8 cellular contexts compared by ENCODE assay signal in the genomic region with DNA sequence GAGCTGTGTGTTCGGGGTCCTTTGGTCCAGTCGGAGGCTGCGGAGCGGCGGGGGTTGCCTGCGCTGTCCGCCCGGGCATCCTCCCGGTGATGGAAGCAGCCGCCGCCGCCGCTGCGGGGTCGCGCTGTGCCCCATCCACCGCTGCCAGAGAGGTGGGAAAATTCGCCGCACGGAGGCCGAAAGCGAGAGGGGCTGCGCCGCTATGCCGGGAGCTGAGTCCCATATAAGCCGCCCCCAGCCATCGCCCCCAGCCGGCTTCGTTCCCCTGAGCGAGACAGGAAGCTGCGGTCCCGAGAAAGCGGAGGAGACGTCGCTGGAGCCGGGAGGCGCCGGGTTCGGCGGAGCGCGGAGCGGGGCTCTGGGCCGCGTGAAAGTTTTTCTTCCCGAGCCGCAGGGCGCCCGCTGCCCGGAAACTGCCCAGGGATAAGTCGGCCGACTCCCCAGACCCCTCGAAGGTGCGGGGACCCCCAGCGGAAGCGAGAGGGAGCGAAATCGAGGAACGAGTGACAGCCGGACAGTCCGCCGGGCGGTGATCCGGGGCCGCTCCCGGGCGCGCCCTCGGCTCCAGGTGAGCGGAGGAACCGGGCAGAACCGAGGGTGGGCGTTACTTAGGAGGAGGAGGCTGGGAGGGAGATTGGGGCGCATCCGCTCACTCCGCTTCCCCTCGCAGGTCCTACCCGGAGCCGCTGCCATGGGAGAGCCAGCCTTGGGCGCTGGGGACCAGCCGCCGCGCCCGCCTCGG. TPM values are rescaled to one million over a fixed set of nuclear protein-coding genes. Genes with fewer than 3 reads are reported as not detected.
DNase-seq lines count a peak whose midpoint lies in the region; ATAC-seq and TF ChIP-seq lines count a peak whose summit lies in the region.

No MANE protein-coding gene starts in this region.

- no peaks in the 10 kb centered on the region for H3K36me3 ChIP-seq in H7 (replicated peaks; ENCODE audit: control insufficient read depth, insufficient read depth, low read length)

- no peak overlapping the region for H3K27ac ChIP-seq in foreskin keratinocyte

- no peak for TF ChIP-seq CTCF in foreskin keratinocyte (conservative IDR thresholded peaks at IDR 0.05)
- no peak for TF ChIP-seq CTCF in omental fat pad (IDR thresholded peaks at IDR 0.05)

- ATAC-seq in foreskin keratinocyte = peak; percentile 46
- peak; percentile 42 for ATAC-seq in omental fat pad (ENCODE audit: low FRiP score)

- H3K4me1 ChIP-seq in foreskin keratinocyte = no peaks in the 10 kb centered on the region

- H3K4me3 ChIP-seq in GM08714 (ENCODE audit: low read length) = peak overlapping the region; percentile 82
- peak overlapping the region; percentile 86 for H3K4me3 ChIP-seq in H7 (ENCODE audit: insufficient read depth, low read depth, low read length)

- DNase-seq in H7 = no peak
- peak; percentile 72 for DNase-seq in NCI-H1105 treated with DMSO at 0.1 percent for 48 hours (lab: John Stamatoyannopoulos, UW)
- DNase-seq in activated T-cell treated with anti-CD3 and anti-CD28 coated beads, Interleukin-2, amount 50 U/mL, for 48 hours = peak; percentile 62 to 67
- peak; percentile 9 to 57 for DNase-seq in foreskin keratinocyte
- DNase-seq in omental fat pad (ENCODE audit: low spot score) = no peak
- DNase-seq in NCI-H2107 (lab: John Stamatoyannopoulos, UW) = no peak
- DNase-seq in SHP77 (lab: John Stamatoyannopoulos, UW) = no peak

- peaks cover 12% of the 10 kb centered on the region for H3K27me3 ChIP-seq in H7 (ENCODE audit: control insufficient read depth, insufficient read depth, low read length)
- H3K27me3 ChIP-seq in foreskin keratinocyte = peaks cover 4% of the 10 kb centered on the region

RNA-seq across cellular contexts. Expression of a gene that starts 0.6 kb away (rescaled TPM):
- 99.4 and 122 TPM in 2 replicates for total RNA-seq in H7 (2014; rRNA removed; shearing (Covaris generic))
- 5.0 and 5.4 TPM in 2 replicates for total RNA-seq in foreskin keratinocyte
- polyA plus RNA-seq in foreskin keratinocyte = 3.8 and 4.3 TPM in 2 replicates
- total RNA-seq in omental fat pad = 10 to 100 TPM in 2 of 4 donors, 1 to 10 TPM in 2; 4.1 to 18.9 (median 12.3) TPM

Comparison
In these comparisons a context has a peak if more than half of its experiments do, and no peak if none do; other contexts are left out.
1. DNase-seq: peak in NCI-H1105 treated with DMSO at 0.1 percent for 48 hours (single experiment), activated T-cell treated with anti-CD3 and anti-CD28 coated beads, Interleukin-2, amount 50 U/mL, for 48 hours (2 of 2) and foreskin keratinocyte (2 of 2); none in H7 (single experiment), omental fat pad (single experiment), NCI-H2107 (single experiment) and SHP77 (0 of 2).